ENCODE assay signal across 1 cellular context in genomic region chr11:68121067-68121899, GRCh38.
TF ChIP-seq lines count a peak whose summit lies in the region.

CHKA (minus strand) TSS chr11:68121388; CDS start chr11:68121177, 211 bp downstream.

TF ChIP-seq in GM12878, 131 proteins besides CTCF, POLR2A, EP300 and RAD21 (continued from another document and continues in another):
- TF ChIP-seq ZNF687 (IDR thresholded peaks at IDR 0.05), result peak; percentile 86
- TF ChIP-seq WRNIP1 (IDR thresholded peaks at IDR 0.05; ENCODE audit: borderline replicate concordance, low read depth, low read length), result no peak
- TF ChIP-seq CHD2 (IDR thresholded peaks at IDR 0.05; ENCODE audit: borderline replicate concordance, low read depth, low read length), result peak; percentile 69; the same call in 1 of the 2 replicates
- TF ChIP-seq FOXK2 (IDR thresholded peaks at IDR 0.05), result no peak
- no peak for TF ChIP-seq ATF3 (IDR thresholded peaks at IDR 0.05; ENCODE audit: borderline replicate concordance, extremely low read depth, low read depth, low read length)
- TF ChIP-seq STAT1 (conservative IDR thresholded peaks at IDR 0.05), result no peak
- no peak for TF ChIP-seq MTA3 (IDR thresholded peaks at IDR 0.05; ENCODE audit: borderline replicate concordance, low read length)
- peak; percentile 92 for TF ChIP-seq LARP7 (IDR thresholded peaks at IDR 0.05)
- no peak for TF ChIP-seq BRCA1 (IDR thresholded peaks at IDR 0.05; ENCODE audit: low read depth, low read length)
- TF ChIP-seq SKIL (IDR thresholded peaks at IDR 0.05; ENCODE audit: low read depth, poor library complexity, severe bottlenecking), result no peak
- TF ChIP-seq CHD1 (IDR thresholded peaks at IDR 0.05; ENCODE audit: low read depth, low read length), result no peak
- TF ChIP-seq ZSCAN29 (IDR thresholded peaks at IDR 0.05), result no peak
- no peak for TF ChIP-seq BMI1 (IDR thresholded peaks at IDR 0.05; ENCODE audit: borderline replicate concordance)
- peak; percentile 79 for TF ChIP-seq IKZF1 (conservative IDR thresholded peaks at IDR 0.05)
- 0 out of 2 replicates have a peak, but pooled peaks have one; percentile 41 for TF ChIP-seq ZNF207 (IDR thresholded peaks at IDR 0.05; ENCODE audit: borderline replicate concordance)
- no peak for TF ChIP-seq RUNX3 (IDR thresholded peaks at IDR 0.05; ENCODE audit: low read length)
- TF ChIP-seq PBX3 (IDR thresholded peaks at IDR 0.05; ENCODE audit: insufficient replicate concordance, low read depth, low read length), result no peak
- peak; percentile 75 for TF ChIP-seq DPF2 (IDR thresholded peaks at IDR 0.05)
- no peak for TF ChIP-seq YBX1 (IDR thresholded peaks at IDR 0.05)
- peak; percentile 48 for TF ChIP-seq CREM (IDR thresholded peaks at IDR 0.05; ENCODE audit: low read depth)
- no peak for TF ChIP-seq TARDBP (IDR thresholded peaks at IDR 0.05; ENCODE audit: borderline replicate concordance)
- 0 out of 2 replicates have a peak, but pooled peaks have one; percentile 39 for TF ChIP-seq RCOR1 (conservative IDR thresholded peaks at IDR 0.05; ENCODE audit: low read depth, low read length)
- no peak for TF ChIP-seq CBFB (IDR thresholded peaks at IDR 0.05; ENCODE audit: low read depth)
- TF ChIP-seq ZNF622 (IDR thresholded peaks at IDR 0.05), result no peak
- TF ChIP-seq ZBTB11 (CRISPR knock-in tag; IDR thresholded peaks at IDR 0.05), result no peak
- no peak for TF ChIP-seq CBX5 (IDR thresholded peaks at IDR 0.05; ENCODE audit: low read depth)
- TF ChIP-seq SMC3 (IDR thresholded peaks at IDR 0.05; ENCODE audit: borderline replicate concordance, low read length), result no peak
- TF ChIP-seq MAX (IDR thresholded peaks at IDR 0.05; ENCODE audit: low read depth, low read length), result no peak; the same call in 1 of the 2 replicates
- peak; percentile 67; the same call in 1 of the 2 replicates for TF ChIP-seq SMARCA5 (IDR thresholded peaks at IDR 0.05)
- no peak for TF ChIP-seq ASH2L (IDR thresholded peaks at IDR 0.05; ENCODE audit: borderline replicate concordance, low read depth)
- no peak for TF ChIP-seq FOXM1 (IDR thresholded peaks at IDR 0.05; ENCODE audit: low read depth, low read length)
- TF ChIP-seq NR2C1 (IDR thresholded peaks at IDR 0.05), result no peak
- TF ChIP-seq ATF7 (IDR thresholded peaks at IDR 0.05; ENCODE audit: low read depth), result no peak
- no peak for TF ChIP-seq CHD4 (IDR thresholded peaks at IDR 0.05)
- no peak for TF ChIP-seq TCF3 (IDR thresholded peaks at IDR 0.05; ENCODE audit: borderline replicate concordance, insufficient read depth, low read depth, low read length)
- no peak for TF ChIP-seq MTA2 (IDR thresholded peaks at IDR 0.05; ENCODE audit: low read depth)
- TF ChIP-seq BCL11A (IDR thresholded peaks at IDR 0.05; ENCODE audit: low read depth, low read length), result no peak
- no peak for TF ChIP-seq E4F1 (IDR thresholded peaks at IDR 0.05; ENCODE audit: borderline replicate concordance, partially characterized antibody)
- TF ChIP-seq NFXL1 (IDR thresholded peaks at IDR 0.05; ENCODE audit: borderline replicate concordance), result no peak
- peak; percentile 22; the same call in 1 of the 2 replicates for TF ChIP-seq RELB (IDR thresholded peaks at IDR 0.05; ENCODE audit: low read depth)
- TF ChIP-seq USF1 (IDR thresholded peaks at IDR 0.05; ENCODE audit: borderline replicate concordance, extremely low read length, insufficient read depth, low read depth, low read length), result peak; percentile 56
- peak; percentile 50 for TF ChIP-seq RAD51 (IDR thresholded peaks at IDR 0.05)
- no peak for TF ChIP-seq CEBPB (IDR thresholded peaks at IDR 0.05; ENCODE audit: borderline replicate concordance in 1 of 2, low read depth in 2 of 2, low read length in 2 of 2)
- TF ChIP-seq NBN (IDR thresholded peaks at IDR 0.05), result peak; percentile 42; the same call in 1 of the 2 replicates
- TF ChIP-seq JUND (IDR thresholded peaks at IDR 0.05; ENCODE audit: low read depth, low read length), result no peak
- TF ChIP-seq SMAD1 (IDR thresholded peaks at IDR 0.05; ENCODE audit: low read depth, partially characterized antibody), result no peak
- no peak for TF ChIP-seq MLLT1 (IDR thresholded peaks at IDR 0.05)
- TF ChIP-seq MYC (IDR thresholded peaks at IDR 0.05; ENCODE audit: insufficient read depth, insufficient read length, insufficient replicate concordance, low read length, severe bottlenecking), result peak; percentile 51
